Comparison of ENCODE assay signal across 12 cellular contexts in the genomic region with DNA sequence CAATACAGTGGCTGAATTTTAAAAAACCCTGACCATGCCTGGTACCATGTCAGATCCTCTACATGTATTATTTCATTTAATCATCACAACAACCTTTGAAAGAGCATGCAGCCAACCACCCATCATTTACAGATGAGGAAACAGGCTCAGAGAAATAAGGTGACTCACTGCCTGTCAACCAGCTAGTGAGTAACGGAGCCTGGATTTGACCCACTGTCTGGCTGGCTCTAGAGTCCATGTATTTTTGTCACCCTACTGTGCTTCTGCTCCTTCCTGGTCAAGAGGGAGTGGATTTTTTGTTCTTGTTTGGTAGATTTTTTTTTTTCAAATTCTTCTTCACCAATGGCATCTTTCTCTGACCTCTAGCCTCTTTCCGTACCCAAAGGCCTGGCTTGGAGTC.
DNase-seq lines count a peak whose midpoint lies in the region; ATAC-seq and TF ChIP-seq lines count a peak whose summit lies in the region.
"Had no signal": no experiment of that assay in that cellular context is flagged by ENCODE, and none has a peak within 500 bp of the region (broad histone marks: within the 10 kb centered on the region; RNA-seq: fewer than 3 reads in every experiment).

No MANE protein-coding gene starts in this region.

- DNase-seq in AG08395 (ENCODE audit: low spot score) (peak; percentile 50), LHCN-M2 (ENCODE audit: low read depth) (peak; percentile 42), cardiac fibroblast (ENCODE audit: low read depth in 2 of 2) (peak; percentile 47 to 87), kidney epithelial cell (ENCODE audit: low read depth) (peak; percentile 44), T-helper 1 cell (no peak), NCI-H187 treated with DMSO at 0.1 percent for 48 hours (lab: John Stamatoyannopoulos, UW) (no peak)
- DNase-seq: NCI-H1092; NCI-H510A treated with DMSO at 0.1 percent for 48 hours; SHP77; stimulated activated naive CD8-positive, alpha-beta T cell treated with anti-CD3 and anti-CD28 coated beads, Interleukin-15, amount 100 ng/mL, for 72 hours had no signal

- ATAC-seq in GM18520 (IDR thresholded peaks at IDR 0.05; ENCODE audit: unreplicated experiment) (no peak), HG02610 (IDR thresholded peaks at IDR 0.05; ENCODE audit: unreplicated experiment) (no peak)
- ATAC-seq: stimulated activated naive CD8-positive, alpha-beta T cell treated with anti-CD3 and anti-CD28 coated beads, Interleukin-15, amount 100 ng/mL, for 72 hours had no signal

- TF ChIP-seq CTCF in cardiac fibroblast (IDR thresholded peaks at IDR 0.05; ENCODE audit: low read depth, low read length) (no peak), kidney epithelial cell (IDR thresholded peaks at IDR 0.05; ENCODE audit: insufficient read depth, low read length, poor library complexity, severe bottlenecking) (no peak)

- no peaks in the 10 kb centered on the region for H3K27me3 ChIP-seq in kidney epithelial cell (ENCODE audit: control insufficient read depth, insufficient read depth, low read length)

- no peaks in the 10 kb centered on the region for H3K36me3 ChIP-seq in kidney epithelial cell (ENCODE audit: control insufficient read depth, insufficient read depth, low read length)

- H3K4me3 ChIP-seq in cardiac fibroblast (replicated peaks in 1 of 2; ENCODE audit: low read depth in 2 of 2, low read length in 2 of 2) (no peak overlapping the region), kidney epithelial cell (ENCODE audit: low read depth, low read length) (no peak overlapping the region)

Comparison
In these comparisons a context has a peak if more than half of its experiments do, and no peak if none do; other contexts are left out.
1. DNase-seq: peak in AG08395 (single experiment), LHCN-M2 (single experiment), cardiac fibroblast (2 of 2) and kidney epithelial cell (single experiment); none in T-helper 1 cell (0 of 5) and NCI-H187 treated with DMSO at 0.1 percent for 48 hours (single experiment).